ENCODE assay signal across 9 cellular contexts in the genomic region with DNA sequence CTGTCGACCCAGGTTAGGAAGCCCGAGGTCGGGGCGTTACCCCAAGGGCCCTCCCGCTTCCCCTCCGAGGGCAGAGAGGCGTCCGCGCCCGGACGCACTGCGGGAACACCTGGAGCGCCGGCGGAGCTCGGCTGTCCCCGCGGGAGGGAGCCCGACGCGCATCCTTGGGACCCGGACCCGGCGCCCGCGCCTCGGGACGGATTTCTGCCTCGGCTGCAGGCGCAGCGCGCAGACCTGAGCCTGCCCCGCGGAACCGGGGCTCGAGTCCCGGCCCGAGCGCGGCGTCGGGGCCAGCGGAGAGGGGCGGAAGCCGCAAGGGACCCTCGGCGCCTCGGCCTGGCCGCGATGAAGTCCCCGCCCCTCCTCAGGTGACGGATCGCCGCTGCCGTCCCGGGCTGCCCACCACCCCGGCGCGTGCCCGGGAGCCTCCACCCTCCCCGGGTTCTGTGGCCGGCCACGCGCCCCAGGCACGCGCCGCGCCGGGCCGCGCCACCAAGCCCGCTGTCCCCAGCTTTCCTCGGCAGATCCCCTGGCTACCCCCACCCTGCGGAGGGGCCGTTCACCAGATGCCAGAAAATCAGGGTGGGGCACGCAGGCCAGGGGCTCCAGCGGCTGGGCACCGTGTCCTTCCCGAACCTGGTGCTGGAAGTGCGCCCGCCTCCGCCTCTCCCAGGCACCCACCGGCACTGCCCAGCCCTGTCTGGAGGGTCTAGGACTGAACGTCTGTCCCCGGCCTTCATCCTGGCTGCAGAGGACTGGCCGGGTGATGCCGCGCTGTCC. TPM values are rescaled to one million over a fixed set of nuclear protein-coding genes. Genes with fewer than 3 reads are reported as not detected.
DNase-seq lines count a peak whose midpoint lies in the region; ATAC-seq and TF ChIP-seq lines count a peak whose summit lies in the region.
"Had no signal": no experiment of that assay in that cellular context is flagged by ENCODE, and none has a peak within 500 bp of the region (broad histone marks: within the 10 kb centered on the region; RNA-seq: fewer than 3 reads in every experiment).

No MANE protein-coding gene starts in this region.

- H3K4me2 ChIP-seq in BLaER1 (peak overlapping the region; percentile 93), skeletal muscle satellite cell (ENCODE audit: low read length) (peak overlapping the region; percentile 69)

- peaks cover 21% of the 10 kb centered on the region for H3K4me1 Mint-ChIP-seq in activated B cell treated with CpG ODN at 0.5 μM for 24 hours
- H3K4me1 Mint-ChIP-seq in glutamatergic neuron (ENCODE audit: low read depth, unreplicated experiment), result peaks cover 31% of the 10 kb centered on the region
- H3K4me1 Mint-ChIP-seq in HFFc6 (ENCODE audit: low read depth), result peaks cover 14% of the 10 kb centered on the region

- H3K4me3 Mint-ChIP-seq in activated B cell treated with CpG ODN at 0.5 μM for 24 hours (peak overlapping the region; percentile 76), glutamatergic neuron (ENCODE audit: unreplicated experiment) (peak overlapping the region; percentile 84), HFFc6 (no peak overlapping the region)

- no peak overlapping the region for H3K27ac ChIP-seq in BLaER1

- DNase-seq in activated B cell treated with CpG ODN at 0.5 μM for 24 hours (no peak), glutamatergic neuron (peak; percentile 45), superior temporal gyrus (ENCODE audit: extremely low spot score) (no peak), HFFc6 (no peak)

- H3K36me3 Mint-ChIP-seq in activated B cell treated with CpG ODN at 0.5 μM for 24 hours (ENCODE audit: low read depth), result no peaks in the 10 kb centered on the region
- H3K36me3 Mint-ChIP-seq in glutamatergic neuron (ENCODE audit: unreplicated experiment), result peaks cover 5% of the 10 kb centered on the region
- peaks cover 3% of the 10 kb centered on the region; the same call in 1 of the 2 replicates for H3K36me3 Mint-ChIP-seq in HFFc6 (ENCODE audit: low read depth)

- H3K9me3 ChIP-seq in BLaER1, result peaks cover 7% of the 10 kb centered on the region
- H3K9me3 ChIP-seq in skeletal muscle satellite cell (replicated peaks; ENCODE audit: low read length), result no peaks in the 10 kb centered on the region
- H3K9me3 ChIP-seq: adrenal gland had no signal

- H3K9me3 Mint-ChIP-seq in activated B cell treated with CpG ODN at 0.5 μM for 24 hours, result no peaks in the 10 kb centered on the region
- H3K9me3 Mint-ChIP-seq in glutamatergic neuron (ENCODE audit: unreplicated experiment), result peaks cover 17% of the 10 kb centered on the region
- H3K9me3 Mint-ChIP-seq in HFFc6, result no peaks in the 10 kb centered on the region; the same call in 1 of the 2 replicates

- H3K27me3 ChIP-seq in BLaER1 (peaks cover 80% of the 10 kb centered on the region), skeletal muscle satellite cell (ENCODE audit: control insufficient read depth, insufficient read depth, low read length) (peaks cover 74% of the 10 kb centered on the region)

- POLR2A ChIA-PET in activated B cell treated with CpG ODN at 0.5 μM for 24 hours (lab: Charles Lee), result interaction anchor here (1.0 kb wide), 1 partner anchor 23 kb away, joined by 3 read pairs; the partner anchor contains the start of gene ACAD8

- CTCF ChIA-PET in activated B cell treated with CpG ODN at 0.5 μM for 24 hours (lab: Charles Lee), result interaction anchor here (1.3 kb wide), 2 partner anchors 14 to 22 kb away, joined by 3 read pairs; no protein-coding TSS in a partner anchor

- H3K27me3 Mint-ChIP-seq in activated B cell treated with CpG ODN at 0.5 μM for 24 hours, result peaks cover 69% of the 10 kb centered on the region
- peaks cover 22% of the 10 kb centered on the region for H3K27me3 Mint-ChIP-seq in glutamatergic neuron (ENCODE audit: unreplicated experiment)
- H3K27me3 Mint-ChIP-seq in HFFc6 (ENCODE audit: insufficient read depth), result peaks cover 50% of the 10 kb centered on the region

- intact Hi-C loops in activated B cell treated with CpG ODN at 0.5 μM for 24 hours (cut with micrococcal nuclease), result loop anchor here (2.0 to 5.0 kb wide), 2 partner anchors 24 to 56 kb away; partner anchors contain the start of genes ACAD8, GLB1L2 and THYN1

- H3K27ac Mint-ChIP-seq in activated B cell treated with CpG ODN at 0.5 μM for 24 hours (no peak overlapping the region), glutamatergic neuron (ENCODE audit: unreplicated experiment) (no peak overlapping the region), HFFc6 (no peak overlapping the region)

- H3K9ac ChIP-seq in BLaER1 (no peak overlapping the region), skeletal muscle satellite cell (ENCODE audit: low read depth, low read length) (no peak overlapping the region)

- TF ChIP-seq CTCF in activated B cell treated with CpG ODN at 0.5 μM for 24 hours (IDR thresholded peaks at IDR 0.05) (no peak), glutamatergic neuron (IDR thresholded peaks at IDR 0.05; ENCODE audit: partially characterized antibody, unreplicated experiment) (no peak), HFFc6 (IDR thresholded peaks at IDR 0.05) (no peak; the same call in none of the 2 replicates)

- peaks cover 40% of the 10 kb centered on the region for H3K4me1 ChIP-seq in BLaER1
- peaks cover 11% of the 10 kb centered on the region for H3K4me1 ChIP-seq in skeletal muscle satellite cell (ENCODE audit: control insufficient read depth, insufficient read depth, low read length)

- H3K4me3 ChIP-seq in BLaER1, result peak overlapping the region; percentile 67
- peak overlapping the region; percentile 57 for H3K4me3 ChIP-seq in skeletal muscle satellite cell (ENCODE audit: low read length)

- H3K36me3 ChIP-seq in BLaER1, result no peaks in the 10 kb centered on the region
- H3K36me3 ChIP-seq in skeletal muscle satellite cell (ENCODE audit: insufficient read depth, low read length), result no peaks in the 10 kb centered on the region
- H3K36me3 ChIP-seq: adrenal gland had no signal

- ATAC-seq in GM21528 (IDR thresholded peaks at IDR 0.05; ENCODE audit: low FRiP score, unreplicated experiment), result peak; percentile 22
- no peak for ATAC-seq in activated B cell treated with CpG ODN at 0.5 μM for 24 hours (ENCODE audit: low read depth)
- ATAC-seq in HG03139 (IDR thresholded peaks at IDR 0.05; ENCODE audit: unreplicated experiment), result no peak

- H4K20me1 ChIP-seq in BLaER1, result peaks cover 54% of the 10 kb centered on the region

RNA-seq across cellular contexts. Expression of gene GLB1L3, which starts 0.4 kb away (rescaled TPM):
- total RNA-seq in activated B cell treated with CpG ODN at 0.5 μM for 24 hours (not detected in 2 replicates), glutamatergic neuron (ENCODE audit: unreplicated experiment) (0.83 TPM)
- total RNA-seq in skeletal muscle satellite cell (2012; rRNA removed), result not detected in 2 replicates
- total RNA-seq in HFFc6 (2021; fragmentation: NEBNext Ultra II Directional; extraction: Animal tissue kit (Norgen Biotek cat#: 25700)), result not detected

RNA-seq across cellular contexts. Expression of gene ACAD8, which starts 23.2 kb away (rescaled TPM):
- total RNA-seq in activated B cell treated with CpG ODN at 0.5 μM for 24 hours, result 20.1 and 23.1 TPM in 2 replicates
- 48.0 TPM for total RNA-seq in glutamatergic neuron (ENCODE audit: unreplicated experiment)
- 12.7 and 16.2 TPM in 2 replicates for total RNA-seq in skeletal muscle satellite cell (2012; rRNA removed)
- 10 to 100 TPM; 11.8 to 15.7 (median 13.8) TPM for total RNA-seq in HFFc6 (2021; fragmentation: NEBNext Ultra II Directional; extraction: Animal tissue kit (Norgen Biotek cat#: 25700))

RNA-seq across cellular contexts. Expression of gene THYN1, which starts 23.4 kb away (rescaled TPM):
- 27.7 and 30.6 TPM in 2 replicates for total RNA-seq in activated B cell treated with CpG ODN at 0.5 μM for 24 hours
- 35.9 TPM for total RNA-seq in glutamatergic neuron (ENCODE audit: unreplicated experiment)
- total RNA-seq in skeletal muscle satellite cell (2012; rRNA removed), result 41.5 and 50.2 TPM in 2 replicates
- total RNA-seq in HFFc6 (2021; fragmentation: NEBNext Ultra II Directional; extraction: Animal tissue kit (Norgen Biotek cat#: 25700)), result 10 to 100 TPM; 32.7 to 36.8 (median 34.2) TPM

RNA-seq across cellular contexts. Expression of gene VPS26B, which starts 52.1 kb away (rescaled TPM):
- 8.9 and 11.4 TPM in 2 replicates for total RNA-seq in activated B cell treated with CpG ODN at 0.5 μM for 24 hours
- 63.6 TPM for total RNA-seq in glutamatergic neuron (ENCODE audit: unreplicated experiment)
- 32.3 and 38.0 TPM in 2 replicates for total RNA-seq in skeletal muscle satellite cell (2012; rRNA removed)
- total RNA-seq in HFFc6 (2021; fragmentation: NEBNext Ultra II Directional; extraction: Animal tissue kit (Norgen Biotek cat#: 25700)), result 10 to 100 TPM; 36.5 to 45.0 (median 39.1) TPM

RNA-seq across cellular contexts. Expression of gene NCAPD3, which starts 52.8 kb away (rescaled TPM):
- 22.2 and 22.7 TPM in 2 replicates for total RNA-seq in activated B cell treated with CpG ODN at 0.5 μM for 24 hours
- 20.3 TPM for total RNA-seq in glutamatergic neuron (ENCODE audit: unreplicated experiment)
- total RNA-seq in skeletal muscle satellite cell (2012; rRNA removed), result 17.2 and 22.9 TPM in 2 replicates
- total RNA-seq in HFFc6 (2021; fragmentation: NEBNext Ultra II Directional; extraction: Animal tissue kit (Norgen Biotek cat#: 25700)), result 10 to 100 TPM; 19.6 to 31.1 (median 29.4) TPM
